17 cellular contexts compared by ENCODE assay signal in the genomic region with DNA sequence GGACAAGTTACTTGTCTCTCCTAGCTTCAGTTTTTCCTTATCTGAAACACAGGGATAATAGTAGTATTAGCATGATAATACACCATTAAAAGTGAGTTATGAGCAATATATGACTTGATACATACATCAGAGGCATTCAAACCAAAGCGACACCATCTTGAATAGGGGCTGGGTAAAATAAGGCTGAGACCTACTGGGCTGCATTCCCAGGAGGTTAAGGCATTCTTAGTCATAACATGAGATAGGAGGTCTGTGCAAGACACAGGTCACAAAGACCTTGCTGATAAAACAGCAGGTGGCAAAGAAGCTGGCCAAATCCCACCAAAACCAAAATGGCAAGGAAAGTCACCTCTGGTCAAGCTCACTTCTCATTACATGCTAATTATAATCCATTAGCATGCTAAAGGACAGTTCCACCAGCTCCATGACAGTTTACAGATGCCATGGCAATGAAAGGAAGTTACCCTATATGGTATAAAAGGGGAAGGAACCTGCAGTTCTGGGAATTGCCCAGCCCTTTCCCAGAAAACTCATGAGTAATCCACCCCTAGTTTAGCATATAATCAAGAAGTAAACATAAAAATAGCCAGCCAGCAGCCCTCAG. TPM values are rescaled to one million over a fixed set of nuclear protein-coding genes. Genes with fewer than 3 reads are reported as not detected.
A peak's percentile ranks its signal among the peaks of the same experiment; 100 is the strongest.
DNase-seq lines count a peak whose midpoint lies in the region; ATAC-seq and TF ChIP-seq lines count a peak whose summit lies in the region.
"Had no signal": no experiment of that assay in that cellular context is flagged by ENCODE, and none has a peak within 500 bp of the region (broad histone marks: within the 10 kb centered on the region; RNA-seq: fewer than 3 reads in every experiment).

No MANE protein-coding gene starts in this region.

- no peaks in the 10 kb centered on the region for H3K79me1 ChIP-seq in IMR-90 (ENCODE audit: low read depth in 1 of 2, low read length in 2 of 2)

- no peak for TF ChIP-seq POLR2A in IMR-90 (IDR thresholded peaks at IDR 0.05; ENCODE audit: low read depth, low read length)
- no peak for TF ChIP-seq POLR2A in GM18505 (IDR thresholded peaks at IDR 0.05; ENCODE audit: borderline replicate concordance, extremely low read depth, insufficient read depth, insufficient read length)

- TF ChIP-seq CTCF in IMR-90 (conservative IDR thresholded peaks at IDR 0.05; ENCODE audit: low read depth, low read length) = no peak
- no peak for TF ChIP-seq CTCF in activated CD8-positive, alpha-beta T cell treated with anti-CD3 and anti-CD28 coated beads for 36 hours (IDR thresholded peaks at IDR 0.05)
- TF ChIP-seq CTCF in fibroblast of villous mesenchyme (IDR thresholded peaks at IDR 0.05; ENCODE audit: insufficient read depth, low read depth, low read length) = no peak
- TF ChIP-seq CTCF in natural killer cell (IDR thresholded peaks at IDR 0.05) = no peak

- 0 out of 2 replicates have a peak overlapping the region, but pooled peaks have one; percentile 73 for H3K4ac ChIP-seq in IMR-90 (ENCODE audit: low read depth, low read length)

- no peak overlapping the region for H3K4me3 ChIP-seq in IMR-90 (ENCODE audit: insufficient read depth, low read depth, low read length)
- H3K4me3 ChIP-seq in fibroblast of villous mesenchyme (ENCODE audit: low read depth, low read length) = no peak overlapping the region
- H3K4me3 ChIP-seq: heart right ventricle, thoracic aorta had no signal

- no peak overlapping the region for H2BK5ac ChIP-seq in IMR-90 (ENCODE audit: low read depth, low read length, poor library complexity, severe bottlenecking)

- no peak overlapping the region for H4K8ac ChIP-seq in IMR-90 (ENCODE audit: low read depth in 2 of 2, low read length in 2 of 2)

- no peak overlapping the region for H3K56ac ChIP-seq in IMR-90 (ENCODE audit: extremely low read depth, insufficient read depth, low read length)

- H3K27me3 Mint-ChIP-seq in activated CD8-positive, alpha-beta T cell treated with anti-CD3 and anti-CD28 coated beads for 36 hours = peaks cover 5% of the 10 kb centered on the region
- peaks cover 9 to 14% of the 10 kb centered on the region in 2 donors for H3K27me3 Mint-ChIP-seq in natural killer cell (ENCODE audit: low read depth in 2 of 2)

- POLR2A ChIA-PET in IMR-90 (lab: Charles Lee; ENCODE audit: unreplicated experiment) = no interaction called here
- POLR2A ChIA-PET in activated CD8-positive, alpha-beta T cell treated with anti-CD3 and anti-CD28 coated beads for 36 hours (lab: Charles Lee) = no interaction called here

- no TSS peak for BruUV-seq in IMR-90 (replicated peaks; lab: Mats Ljungman, UMichigan)

- no peak overlapping the region for H2AFZ ChIP-seq in IMR-90 (replicated peaks; ENCODE audit: low read length, poor library complexity)

- intact Hi-C loops in IMR-90 (cut with micrococcal nuclease) = no loop called here
- intact Hi-C loops in activated CD8-positive, alpha-beta T cell treated with anti-CD3 and anti-CD28 coated beads for 36 hours (cut with micrococcal nuclease) = no loop called here
- intact Hi-C loops in natural killer cell (cut with micrococcal nuclease) = no loop called here

- H4K5ac ChIP-seq in IMR-90 (ENCODE audit: low read depth, low read length) = no peak overlapping the region

- peaks cover 3% of the 10 kb centered on the region; the same call in 1 of the 2 replicates for H3K4me1 ChIP-seq in IMR-90 (ENCODE audit: control insufficient read depth, insufficient read depth, low read length)

- TF ChIP-seq RAD21 in IMR-90 (IDR thresholded peaks at IDR 0.05; ENCODE audit: low read length) = no peak

- H2BK120ac ChIP-seq in IMR-90 (ENCODE audit: low read depth, low read length) = peak overlapping the region; percentile 47

- no peak overlapping the region for H3K27ac ChIP-seq in IMR-90 (ENCODE audit: insufficient read depth, low read length)
- H3K27ac ChIP-seq: heart right ventricle, thoracic aorta had no signal

- peak overlapping the region; percentile 68; the same call in 1 of the 2 replicates for H4K91ac ChIP-seq in IMR-90 (ENCODE audit: insufficient read depth, low read depth, low read length)

- H3K4me2 ChIP-seq in IMR-90 (ENCODE audit: low read depth, low read length) = no peak overlapping the region

- no peak overlapping the region for H2AK9ac ChIP-seq in IMR-90 (replicated peaks; ENCODE audit: low read depth, low read length, poor library complexity)

- dilution Hi-C loops in IMR-90 (cut with HindIII; ENCODE audit: low sequenced_read_pairs, unreplicated experiment) = no loop called here

- H3K9me3 Mint-ChIP-seq in activated CD8-positive, alpha-beta T cell treated with anti-CD3 and anti-CD28 coated beads for 36 hours = no peaks in the 10 kb centered on the region
- H3K9me3 Mint-ChIP-seq in natural killer cell = no peaks in the 10 kb centered on the region
- H3K9me3 Mint-ChIP-seq: activated T-cell treated with anti-CD3 and anti-CD28 coated beads, Interleukin-2, amount 50 U/mL, for 4 hours; brain had no signal

- H3K18ac ChIP-seq in IMR-90 (ENCODE audit: low read depth, low read length) = peak overlapping the region; percentile 22; the same call in 1 of the 2 replicates

- no peak overlapping the region for H3K4me3 Mint-ChIP-seq in activated CD8-positive, alpha-beta T cell treated with anti-CD3 and anti-CD28 coated beads for 36 hours
- no peak overlapping the region for H3K4me3 Mint-ChIP-seq in natural killer cell
- H3K4me3 Mint-ChIP-seq: activated T-cell treated with anti-CD3 and anti-CD28 coated beads, Interleukin-2, amount 50 U/mL, for 4 hours; brain; CD4-positive, CD25-positive, alpha-beta regulatory T cell had no signal

- no peaks in the 10 kb centered on the region for H3K4me1 Mint-ChIP-seq in activated CD8-positive, alpha-beta T cell treated with anti-CD3 and anti-CD28 coated beads for 36 hours (ENCODE audit: low read depth)
- no peaks in the 10 kb centered on the region for H3K4me1 Mint-ChIP-seq in natural killer cell
- H3K4me1 Mint-ChIP-seq: CD4-positive, CD25-positive, alpha-beta regulatory T cell had no signal

- H4K20me1 ChIP-seq in IMR-90 (ENCODE audit: insufficient read depth, low read length) = no peaks in the 10 kb centered on the region

- peak overlapping the region; percentile 8; the same call in 1 of the 2 replicates for H3K14ac ChIP-seq in IMR-90 (replicated peaks; ENCODE audit: low read depth, low read length)

- CTCF ChIA-PET in IMR-90 (lab: Yijun Ruan, JAX) = no interaction called here
- CTCF ChIA-PET in activated CD8-positive, alpha-beta T cell treated with anti-CD3 and anti-CD28 coated beads for 36 hours (lab: Charles Lee) = no interaction called here

- no peaks in the 10 kb centered on the region for H3K9me3 ChIP-seq in IMR-90 (ENCODE audit: control insufficient read depth, insufficient read depth, low read length)
- H3K9me3 ChIP-seq: heart right ventricle, thoracic aorta had no signal

- no peaks in the 10 kb centered on the region for H3K36me3 Mint-ChIP-seq in activated CD8-positive, alpha-beta T cell treated with anti-CD3 and anti-CD28 coated beads for 36 hours (ENCODE audit: low read depth)
- H3K36me3 Mint-ChIP-seq in natural killer cell = no peaks in the 10 kb centered on the region
- H3K36me3 Mint-ChIP-seq: brain; CD4-positive, CD25-positive, alpha-beta regulatory T cell had no signal

- peak overlapping the region; percentile 54; the same call in 1 of the 2 replicates for H3K23ac ChIP-seq in IMR-90 (ENCODE audit: low read depth, low read length)

- in situ Hi-C loops in IMR-90 (cut with MboI; ENCODE audit: low sequenced_read_pairs) = no loop called here

- peak overlapping the region; percentile 66 for H2BK20ac ChIP-seq in IMR-90 (ENCODE audit: low read depth, low read length)

- no peak overlapping the region for H3K9ac ChIP-seq in IMR-90 (ENCODE audit: low read depth, low read length)

- H3K9me1 ChIP-seq in IMR-90 (ENCODE audit: insufficient read depth, low read length) = no peaks in the 10 kb centered on the region

- H3K27me3 ChIP-seq in IMR-90 (ENCODE audit: control insufficient read depth, insufficient read depth, low read length) = no peaks in the 10 kb centered on the region
- H3K27me3 ChIP-seq: heart right ventricle had no signal

- H2BK15ac ChIP-seq in IMR-90 (ENCODE audit: low read depth, low read length) = no peak overlapping the region

- ATAC-seq in IMR-90 (ENCODE audit: low read depth) (peak; percentile 84), GM18505 (IDR thresholded peaks at IDR 0.05; ENCODE audit: unreplicated experiment) (no peak), natural killer cell (no peak)
- ATAC-seq in activated CD8-positive, alpha-beta T cell treated with anti-CD3 and anti-CD28 coated beads for 36 hours = no peak
- ATAC-seq: left ventricle myocardium superior had no signal

- H3K27ac Mint-ChIP-seq in activated CD8-positive, alpha-beta T cell treated with anti-CD3 and anti-CD28 coated beads for 36 hours = no peak overlapping the region
- H3K27ac Mint-ChIP-seq in natural killer cell = no peak overlapping the region
- H3K27ac Mint-ChIP-seq: brain; CD4-positive, CD25-positive, alpha-beta regulatory T cell had no signal

- no CpG with 5 or more reads among the region's 1 CpG for WGBS in IMR-90 (ENCODE audit: extremely low coverage in 2 of 2, insufficient read length in 1 of 2), 2 experiments

- H2AK5ac ChIP-seq in IMR-90 (ENCODE audit: low read depth, low read length) = 0 out of 2 replicates have a peak overlapping the region, but pooled peaks have one; percentile 39

- no peaks in the 10 kb centered on the region for H3K36me3 ChIP-seq in IMR-90 (ENCODE audit: control insufficient read depth, insufficient read depth, low read length)
- H3K36me3 ChIP-seq: heart right ventricle, thoracic aorta had no signal

- peak; percentile 50 for DNase-seq in EL
- peak; percentile 23 for DNase-seq in IMR-90
- DNase-seq in activated CD8-positive, alpha-beta T cell treated with anti-CD3 and anti-CD28 coated beads for 36 hours = peak; percentile 31
- DNase-seq in fibroblast of villous mesenchyme (ENCODE audit: low read depth) = peak; percentile 27
- DNase-seq in natural killer cell = no peak
- no peak for DNase-seq in Kasumi-1 (lab: John Stamatoyannopoulos, UW)
- DNase-seq in cerebellar cortex (ENCODE audit: low spot score) = no peak
- DNase-seq: activated T-cell treated with anti-CD3 and anti-CD28 coated beads, Interleukin-2, amount 50 U/mL, for 4 hours; left ventricle myocardium superior; NCI-H187; NCI-H748 treated with DMSO at 0.1 percent for 48 hours; Right ventricle myocardium superior had no signal

TF ChIP-seq in IMR-90, 13 proteins besides CTCF, POLR2A, EP300 and RAD21:
- TF ChIP-seq CEBPB (IDR thresholded peaks at IDR 0.05; ENCODE audit: low read depth, low read length) (no peak), BHLHE40 (IDR thresholded peaks at IDR 0.05; ENCODE audit: low read depth, low read length) (no peak)

RNA-seq across cellular contexts. Expression of a gene that starts 37.2 kb away (rescaled TPM):
- total RNA-seq in IMR-90 (2012; rRNA removed) (7.5 and 9.0 TPM in 2 replicates), fibroblast of villous mesenchyme (13.8 and 15.5 TPM in 2 replicates), natural killer cell (1 to 10 TPM in 2 of 3 donors, not detected in 1; 1.6 to 2.5 TPM)
- polyA plus RNA-seq in IMR-90 (2012; rRNA removed) = 8.8 and 11.9 TPM in 2 replicates
- 4.1 and 14.2 TPM in 2 replicates for polyA plus RNA-seq in IMR-90 (2012; cell fraction: cytosol; rRNA removed)
- 16.3 and 27.2 TPM in 2 replicates for polyA plus RNA-seq in IMR-90 (2012; cell fraction: nucleus; rRNA removed; ENCODE audit: low replicate concordance)
- total RNA-seq in activated CD8-positive, alpha-beta T cell treated with anti-CD3 and anti-CD28 coated beads for 36 hours = under 1 TPM in 1 of 2 experiments, not detected in 1; 0.11 TPM

Comparison
In these comparisons a context has a peak if more than half of its experiments do, and no peak if none do; other contexts are left out.
1. DNase-seq: peak in EL (single experiment), IMR-90 (single experiment), activated CD8-positive, alpha-beta T cell treated with anti-CD3 and anti-CD28 coated beads for 36 hours (single experiment) and fibroblast of villous mesenchyme (single experiment); none in natural killer cell (single experiment), Kasumi-1 (0 of 2) and cerebellar cortex (single experiment).